ENCODE assay signal across 28 cellular contexts in genomic region chr4:90403781-90404180, GRCh38.
"Had no signal": no experiment of that assay in that cellular context is flagged by ENCODE, and none has a peak within 500 bp of the region (broad histone marks: within the 10 kb centered on the region; RNA-seq: fewer than 3 reads in every experiment).

No MANE protein-coding gene starts in this region.

- H3K27ac Mint-ChIP-seq: activated CD4-positive, alpha-beta memory T cell treated with anti-CD3 and anti-CD28 coated beads for 36 hours; activated CD4-positive, alpha-beta T cell treated with anti-CD3 and anti-CD28 coated beads, Interleukin-2, amount 10 ng/mL, durations not matched to agents 24 days and 14 days; activated naive CD4-positive, alpha-beta T cell treated with anti-CD3 and anti-CD28 coated beads, Interleukin-2, amount 10 ng/mL, durations not matched to agents 7 days and 5 days; activated naive CD8-positive, alpha-beta T cell treated with anti-CD3 and anti-CD28 coated beads, Interleukin-2, amount 10 ng/mL, durations not matched to agents 7 days and 5 days; activated T-cell treated with anti-CD3 and anti-CD28 coated beads, Interleukin-2, amount 50 U/mL, for 24 hours; naive thymus-derived CD8-positive, alpha-beta T cell had no signal

- H3K27me3 Mint-ChIP-seq: activated CD4-positive, alpha-beta memory T cell treated with anti-CD3 and anti-CD28 coated beads for 36 hours; activated CD4-positive, alpha-beta T cell treated with anti-CD3 and anti-CD28 coated beads, Interleukin-2, amount 10 ng/mL, durations not matched to agents 24 days and 14 days; activated naive CD4-positive, alpha-beta T cell treated with anti-CD3 and anti-CD28 coated beads, Interleukin-2, amount 10 ng/mL, durations not matched to agents 7 days and 5 days; activated naive CD8-positive, alpha-beta T cell treated with anti-CD3 and anti-CD28 coated beads, Interleukin-2, amount 10 ng/mL, durations not matched to agents 7 days and 5 days; activated T-cell treated with anti-CD3 and anti-CD28 coated beads, Interleukin-2, amount 50 U/mL, for 24 hours; naive thymus-derived CD8-positive, alpha-beta T cell had no signal

- H3K4me3 ChIP-seq: body of pancreas, coronary artery, dorsolateral prefrontal cortex, gastroesophageal sphincter, psoas muscle, suprapubic skin, tibial artery had no signal

- H3K4me1 Mint-ChIP-seq: activated CD4-positive, alpha-beta T cell treated with anti-CD3 and anti-CD28 coated beads, Interleukin-2, amount 10 ng/mL, durations not matched to agents 24 days and 14 days; activated naive CD4-positive, alpha-beta T cell treated with anti-CD3 and anti-CD28 coated beads, Interleukin-2, amount 10 ng/mL, durations not matched to agents 7 days and 5 days; activated naive CD8-positive, alpha-beta T cell treated with anti-CD3 and anti-CD28 coated beads, Interleukin-2, amount 10 ng/mL, durations not matched to agents 7 days and 5 days; naive thymus-derived CD8-positive, alpha-beta T cell; neural crest cell had no signal

- ATAC-seq: activated CD4-positive, CD25-positive, alpha-beta regulatory T cell treated with anti-CD3 and anti-CD28 coated beads, Interleukin-2, amount 50 U/mL, for 24 hours; body of pancreas; gastroesophageal sphincter; left colon; naive thymus-derived CD8-positive, alpha-beta T cell; psoas muscle; right cardiac atrium had no signal

- H3K4me3 Mint-ChIP-seq: activated CD4-positive, alpha-beta memory T cell treated with anti-CD3 and anti-CD28 coated beads for 36 hours; activated CD4-positive, alpha-beta T cell treated with anti-CD3 and anti-CD28 coated beads, Interleukin-2, amount 10 ng/mL, durations not matched to agents 24 days and 14 days; activated naive CD4-positive, alpha-beta T cell treated with anti-CD3 and anti-CD28 coated beads, Interleukin-2, amount 10 ng/mL, durations not matched to agents 7 days and 5 days; activated naive CD8-positive, alpha-beta T cell treated with anti-CD3 and anti-CD28 coated beads, Interleukin-2, amount 10 ng/mL, durations not matched to agents 7 days and 5 days; activated T-cell treated with anti-CD3 and anti-CD28 coated beads, Interleukin-2, amount 50 U/mL, for 24 hours; naive thymus-derived CD8-positive, alpha-beta T cell; neural crest cell had no signal

- H3K36me3 Mint-ChIP-seq: activated CD4-positive, alpha-beta memory T cell treated with anti-CD3 and anti-CD28 coated beads for 36 hours; activated naive CD4-positive, alpha-beta T cell treated with anti-CD3 and anti-CD28 coated beads, Interleukin-2, amount 10 ng/mL, durations not matched to agents 7 days and 5 days; activated naive CD8-positive, alpha-beta T cell treated with anti-CD3 and anti-CD28 coated beads, Interleukin-2, amount 10 ng/mL, durations not matched to agents 7 days and 5 days had no signal

- H3K9me3 Mint-ChIP-seq: activated CD4-positive, alpha-beta T cell treated with anti-CD3 and anti-CD28 coated beads, Interleukin-2, amount 10 ng/mL, durations not matched to agents 24 days and 14 days had no signal

- DNase-seq: activated CD4-positive, alpha-beta memory T cell treated with anti-CD3 and anti-CD28 coated beads for 36 hours; activated CD4-positive, alpha-beta T cell treated with anti-CD3 and anti-CD28 coated beads, Interleukin-2, amount 10 ng/mL, durations not matched to agents 24 days and 14 days; activated CD8-positive, alpha-beta memory T cell treated with anti-CD3 and anti-CD28 coated beads, Interleukin-2, amount 50 U/mL, for 48 hours; activated gamma-delta T cell; activated naive CD4-positive, alpha-beta T cell treated with anti-CD3 and anti-CD28 coated beads, Interleukin-2, amount 10 ng/mL, durations not matched to agents 7 days and 5 days; activated naive CD8-positive, alpha-beta T cell treated with anti-CD3 and anti-CD28 coated beads, Interleukin-2, amount 10 ng/mL, durations not matched to agents 7 days and 5 days; activated T-cell treated with anti-CD3 and anti-CD28 coated beads, Interleukin-2, amount 50 U/mL, for 24 hours; amniotic stem cell; body of pancreas; dorsolateral prefrontal cortex; effector memory CD4-positive, alpha-beta T cell; hippocampal formation; kidney; left colon; mammary epithelial cell; naive thymus-derived CD8-positive, alpha-beta T cell; occipital lobe; psoas muscle; right cardiac atrium; stimulated activated naive CD4-positive, alpha-beta T cell; T1000; tibial artery; WERI-Rb-1 had no signal
